8 cellular contexts compared by ENCODE assay signal in genomic region chr5:6765612-6766525, GRCh38. TPM values are rescaled to one million over a fixed set of nuclear protein-coding genes. Genes with fewer than 3 reads are reported as not detected.
DNase-seq lines count a peak whose midpoint lies in the region; ATAC-seq and TF ChIP-seq lines count a peak whose summit lies in the region.

No MANE protein-coding gene starts in this region.

- no peak for TF ChIP-seq POLR2A in testis (IDR thresholded peaks at IDR 0.05)

- H3K27ac ChIP-seq in Panc1 (ENCODE audit: low read length): peak overlapping the region; percentile 85
- no peak overlapping the region for H3K27ac ChIP-seq in testis

- peak; percentile 94 for TF ChIP-seq CTCF in Panc1 (IDR thresholded peaks at IDR 0.05)
- peak; percentile 90 for TF ChIP-seq CTCF in foreskin fibroblast (IDR thresholded peaks at IDR 0.05; ENCODE audit: low read depth, low read length)
- peak; percentile 53 to 72 (median 68) for TF ChIP-seq CTCF in testis (IDR thresholded peaks at IDR 0.05)

- DNase-seq in EL (peak; percentile 77), KG1 (lab: John Stamatoyannopoulos, UW) (peak; percentile 38), Panc1 (ENCODE audit: low read depth, low spot score) (peak; percentile 57), foreskin fibroblast (peak; percentile 61 to 85), nucleus accumbens (lab: John Stamatoyannopoulos, UW) (peak in 50 of 56 donors; percentile 8 to 83 (median 52)), testis (peak; percentile 87)
- DNase-seq in activated T-helper 1 cell treated with anti-CD3 and anti-CD28 coated beads, Interleukin-2, amount 50 U/mL, for 16 hours (ENCODE audit: low read depth in 1 of 2, low spot score in 1 of 2): peak; percentile 26 to 32

- in situ Hi-C loops in Panc1 (cut with HindIII; ENCODE audit: low pct_unique_long_range_greater_than_20kb, low sequenced_read_pairs): no loop called here

- CTCF ChIA-PET in Panc1 (lab: Charles Lee): interaction anchor here (0.7 to 1.1 kb wide), 4 partner anchors 55 to 1103 kb away, joined by 3 to 9 read pairs (median 3); partner anchors contain the start of genes FASTKD3 and MTRR

- peak overlapping the region; percentile 1 to 44; a peak in 2 of 4 replicates for H3K4me3 ChIP-seq in Panc1 (ENCODE audit: low read depth in 2 of 2, low read length in 2 of 2)
- no peak overlapping the region for H3K4me3 ChIP-seq in foreskin fibroblast (ENCODE audit: low read depth in 1 of 2, low read length in 2 of 2)
- no peak overlapping the region for H3K4me3 ChIP-seq in testis

- H3K27me3 ChIP-seq in Panc1 (ENCODE audit: control insufficient read depth, insufficient read depth, low read length): no peaks in the 10 kb centered on the region
- no peaks in the 10 kb centered on the region for H3K27me3 ChIP-seq in testis

- WGBS in testis, 2 donors: 30 to 64% methylated on average over 10 to 22 of the region's 22 CpGs

- no peaks in the 10 kb centered on the region for H3K9me3 ChIP-seq in Panc1 (ENCODE audit: control insufficient read depth, insufficient read depth, low read depth, low read length)
- no peaks in the 10 kb centered on the region for H3K9me3 ChIP-seq in testis

- no TSS peak for BruUV-seq in Panc1 (replicated peaks; lab: Mats Ljungman, UMichigan)

- intact Hi-C loops in Panc1 (cut with micrococcal nuclease; ENCODE audit: unreplicated experiment) (loop anchor here (5.0 kb wide), 2 partner anchors 311 to 631 kb away; partner anchors contain the start of gene ADCY2), testis (cut with DNase I; ENCODE audit: low total_unique reads) (no loop called here)

- no peaks in the 10 kb centered on the region; the same call in 1 of the 2 replicates for H3K36me3 ChIP-seq in Panc1 (ENCODE audit: control insufficient read depth, insufficient read depth, low read length)
- no peaks in the 10 kb centered on the region for H3K36me3 ChIP-seq in testis (ENCODE audit: low read depth, missing control alignments)

- POLR2A ChIA-PET in Panc1 (lab: Charles Lee): no interaction called here

- peak; percentile 80 for ATAC-seq in GM21825 (IDR thresholded peaks at IDR 0.05; ENCODE audit: unreplicated experiment)
- ATAC-seq in Panc1: peak; percentile 80

- H3K4me1 ChIP-seq in Panc1 (ENCODE audit: control insufficient read depth, insufficient read depth, low read length) (peaks cover 27% of the 10 kb centered on the region), testis (no peaks in the 10 kb centered on the region)

RNA-seq across cellular contexts. Expression of gene TENT4A, which starts 52.6 kb away (rescaled TPM):
- total RNA-seq in Panc1 (2021; ENCODE audit: unreplicated experiment) (29.6 TPM), testis (10 to 100 TPM; 46.2 to 51.3 TPM)
- polyA plus RNA-seq in Panc1 (2012; ENCODE audit: insufficient read length): 21.0 TPM
- polyA plus RNA-seq in testis (ENCODE audit: insufficient read depth, low read depth, low replicate concordance): 23.1 TPM

Comparison
In these comparisons a context has a peak if more than half of its experiments do, and no peak if none do; other contexts are left out.
1. DNase-seq: peak in every context shown above with its lines; median percentile 87 in testis; 77 in EL; 73 in foreskin fibroblast; 57 in Panc1; 52 in nucleus accumbens; 38 in KG1; 29 in activated T-helper 1 cell treated with anti-CD3 and anti-CD28 coated beads, Interleukin-2, amount 50 U/mL, for 16 hours.
2. H3K4me3 ChIP-seq: peak in Panc1 (2 of 2); none in foreskin fibroblast (0 of 2) and testis (0 of 2).
3. Peak in every context shown above with its lines, with median percentiles within 50 percentile points of each other: CTCF ChIP-seq.